Comparison of ENCODE assay signal across 20 cellular contexts in genomic region chr5:124783285-124783684, GRCh38. TPM values are rescaled to one million over a fixed set of nuclear protein-coding genes. Genes with fewer than 3 reads are reported as not detected.
DNase-seq lines count a peak whose midpoint lies in the region; ATAC-seq and TF ChIP-seq lines count a peak whose summit lies in the region.
"Had no signal": no experiment of that assay in that cellular context is flagged by ENCODE, and none has a peak within 500 bp of the region (broad histone marks: within the 10 kb centered on the region; RNA-seq: fewer than 3 reads in every experiment).

No MANE protein-coding gene starts in this region.

- no peak for DNase-seq in breast epithelium (ENCODE audit: low spot score in 2 of 2)
- DNase-seq in prostate gland (ENCODE audit: low spot score), result no peak
- no peak for DNase-seq in NCI-H2081 (lab: John Stamatoyannopoulos, UW)
- no peak for DNase-seq in cerebellar nuclear complex (lab: John Stamatoyannopoulos, UW)
- DNase-seq in dorsolateral prefrontal cortex, result no peak
- DNase-seq: AML-193, DMS79, NCI-H1105 treated with DMSO at 0.1 percent for 48 hours, NCI-H1694 treated with DMSO at 0.1 percent for 48 hours, NCI-H2107, NCI-H2227 treated with DMSO at 0.1 percent for 48 hours, NCI-H510A treated with DMSO at 0.1 percent for 48 hours, NCI-H774, OCI-M1, SHP77 had no signal

- H3K9me3 ChIP-seq in breast epithelium (no peaks in the 10 kb centered on the region), prostate gland (no peaks in the 10 kb centered on the region)

- peak; percentile 67 for ATAC-seq in GM19463 (IDR thresholded peaks at IDR 0.05; ENCODE audit: unreplicated experiment)
- peak; percentile 63 for ATAC-seq in HG02870 (IDR thresholded peaks at IDR 0.05; ENCODE audit: unreplicated experiment)
- ATAC-seq: GM23338, HCT116 had no signal

- H3K27ac ChIP-seq in breast epithelium (peak overlapping the region; percentile 22 to 44), prostate gland (no peak overlapping the region), dorsolateral prefrontal cortex (peak overlapping the region in 1 of 59 donors; percentile 36)
- H3K27ac ChIP-seq: SK-N-MC had no signal

- 97% methylated on average over 3 of the region's 3 CpGs for WGBS in prostate gland

- H3K36me3 ChIP-seq in breast epithelium, result no peaks in the 10 kb centered on the region
- H3K36me3 ChIP-seq in prostate gland, result no peaks in the 10 kb centered on the region

- H3K27me3 ChIP-seq in breast epithelium (no peaks in the 10 kb centered on the region), prostate gland (replicated peaks; ENCODE audit: insufficient read depth) (no peaks in the 10 kb centered on the region), dorsolateral prefrontal cortex (no peaks in the 10 kb centered on the region)

- intact Hi-C loops in breast epithelium (cut with DNase I; ENCODE audit: low total_unique reads), result no loop called here
- intact Hi-C loops in prostate gland (cut with DNase I), result no loop called here
- intact Hi-C loops in dorsolateral prefrontal cortex (cut with DNase I), result no loop called here

- TF ChIP-seq POLR2A in breast epithelium (IDR thresholded peaks at IDR 0.05), result no peak
- TF ChIP-seq POLR2A in prostate gland (IDR thresholded peaks at IDR 0.05), result no peak

- H3K4me1 ChIP-seq in breast epithelium (no peaks in the 10 kb centered on the region), prostate gland (replicated peaks) (no peaks in the 10 kb centered on the region)

- no peak for TF ChIP-seq CTCF in breast epithelium (IDR thresholded peaks at IDR 0.05)
- no peak for TF ChIP-seq CTCF in prostate gland (IDR thresholded peaks at IDR 0.05)
- no peak for TF ChIP-seq CTCF in dorsolateral prefrontal cortex (IDR thresholded peaks at IDR 0.05 in 54 of 56, conservative IDR thresholded peaks at IDR 0.05 in 2 of 56; ENCODE audit: low read depth in 1 of 56, partially characterized antibody in 56 of 56)

- H3K4me3 ChIP-seq in breast epithelium (no peak overlapping the region), prostate gland (no peak overlapping the region), dorsolateral prefrontal cortex (no peak overlapping the region)
- H3K4me3 ChIP-seq: GM23338, SK-N-MC had no signal

RNA-seq across cellular contexts. Expression of gene ZNF608, which starts 36.8 kb away (rescaled TPM):
- total RNA-seq in breast epithelium (10 to 100 TPM; 15.7 to 82.1 (median 58.7) TPM), prostate gland (10 to 100 TPM; 22.6 to 25.3 TPM), dorsolateral prefrontal cortex (10 to 100 TPM; 21.1 to 70.6 (median 32.8) TPM)

Comparison
In these comparisons a context has a peak if more than half of its experiments do, and no peak if none do; other contexts are left out.
1. H3K27ac ChIP-seq: peak in breast epithelium (2 of 2); none in prostate gland (0 of 2).